8 cellular contexts compared by ENCODE assay signal in genomic region chr17:45461524-45462327, GRCh38. TPM values are rescaled to one million over a fixed set of nuclear protein-coding genes. Genes with fewer than 3 reads are reported as not detected.
DNase-seq lines count a peak whose midpoint lies in the region; ATAC-seq and TF ChIP-seq lines count a peak whose summit lies in the region.
"Not testable (repeated sequence)": the region's sequence is repeated elsewhere in the genome, so short reads cannot be mapped to it uniquely, and the experiment has no call there.

No MANE protein-coding gene starts in this region.

- POLR2A ChIA-PET in RWPE1 (lab: Yijun Ruan, JAX; ENCODE audit: low non-redundant PET) = not testable (repeated sequence)

- H3K4me1 Mint-ChIP-seq in CD14-positive monocyte = peaks cover 24% of the 10 kb centered on the region

- DNase-seq in CD14-positive monocyte (ENCODE audit: low spot score) = peak; percentile 80
- peak; percentile 79 for DNase-seq in M059J (ENCODE audit: low read depth)
- not testable (repeated sequence) for DNase-seq in RWPE1 (ENCODE audit: low spot score); left ventricle myocardium superior
- peak; percentile 23 to 78 for DNase-seq in activated naive CD4-positive, alpha-beta T cell treated with anti-CD3 and anti-CD28 coated beads, Interleukin-2, amount 50 U/mL, for 72 hours (ENCODE audit: low spot score in 2 of 2)
- DNase-seq in stimulated activated CD4-positive, alpha-beta T cell treated with anti-CD3 and anti-CD28 coated beads, Interleukin-15, amount 100 ng/mL, for 48 hours (ENCODE audit: low read depth in 2 of 2) = peak; percentile 38 to 40

- peak overlapping the region; percentile 53 to 81 (median 77) for H3K27ac Mint-ChIP-seq in CD14-positive monocyte
- H3K27ac Mint-ChIP-seq in activated naive CD4-positive, alpha-beta T cell treated with anti-CD3 and anti-CD28 coated beads, Interleukin-2, amount 50 U/mL, for 72 hours = peak overlapping the region in 1 of 2 donors; percentile 81

- CTCF ChIA-PET in RWPE1 (lab: Yijun Ruan, JAX) = not testable (repeated sequence)

- peak overlapping the region; percentile 62 for H3K27ac ChIP-seq in RWPE1

- peaks cover 34 to 56% of the 10 kb centered on the region in 2 donors for H3K36me3 Mint-ChIP-seq in CD14-positive monocyte
- H3K36me3 Mint-ChIP-seq in activated naive CD4-positive, alpha-beta T cell treated with anti-CD3 and anti-CD28 coated beads, Interleukin-2, amount 50 U/mL, for 72 hours = not testable (repeated sequence)

- H3K27me3 Mint-ChIP-seq in CD14-positive monocyte (ENCODE audit: low read depth in 3 of 3) = not testable (repeated sequence)

- not testable (repeated sequence) for TF ChIP-seq CTCF in CD14-positive monocyte (IDR thresholded peaks at IDR 0.05); RWPE1 (conservative IDR thresholded peaks at IDR 0.05; ENCODE audit: low read depth)

- H3K4me3 Mint-ChIP-seq in CD14-positive monocyte = not testable (repeated sequence)

- not testable (repeated sequence) for H3K9me3 Mint-ChIP-seq in CD14-positive monocyte; activated naive CD4-positive, alpha-beta T cell treated with anti-CD3 and anti-CD28 coated beads, Interleukin-2, amount 50 U/mL, for 72 hours

- ATAC-seq in GM19035 (IDR thresholded peaks at IDR 0.05; ENCODE audit: unreplicated experiment) (peak; percentile 86), HG02884 (IDR thresholded peaks at IDR 0.05; ENCODE audit: unreplicated experiment) (peak; percentile 74), left ventricle myocardium superior (peak; percentile 70)
- ATAC-seq in activated naive CD4-positive, alpha-beta T cell treated with anti-CD3 and anti-CD28 coated beads, Interleukin-2, amount 50 U/mL, for 72 hours = peak; percentile 93 to 96

- intact Hi-C loops in CD14-positive monocyte (cut with micrococcal nuclease); left ventricle myocardium superior (cut with micrococcal nuclease): not testable (repeated sequence)

RNA-seq across cellular contexts. Expression of gene PLEKHM1, which starts 28.8 kb away (rescaled TPM):
- 10 to 100 TPM; 12.8 to 15.0 TPM for polyA plus RNA-seq in CD14-positive monocyte
- total RNA-seq in M059J (2014; rRNA removed; shearing (Covaris generic)) = 9.9 and 31.3 TPM in 2 replicates
- total RNA-seq in activated naive CD4-positive, alpha-beta T cell treated with anti-CD3 and anti-CD28 coated beads, Interleukin-2, amount 50 U/mL, for 72 hours = 10 to 100 TPM; 22.9 to 33.7 TPM
- 28.0 TPM for total RNA-seq in left ventricle myocardium superior

RNA-seq across cellular contexts. Expression of gene ARHGAP27, which starts 29.1 kb away (rescaled TPM):
- polyA plus RNA-seq in CD14-positive monocyte = 10 to 100 TPM; 47.2 to 55.0 TPM
- 0.91 and 3.3 TPM in 2 replicates for total RNA-seq in M059J (2014; rRNA removed; shearing (Covaris generic))
- total RNA-seq in activated naive CD4-positive, alpha-beta T cell treated with anti-CD3 and anti-CD28 coated beads, Interleukin-2, amount 50 U/mL, for 72 hours = 10 to 100 TPM; 49.7 to 55.1 TPM
- 37.3 TPM for total RNA-seq in left ventricle myocardium superior
